14 cellular contexts compared by ENCODE assay signal in the genomic region with DNA sequence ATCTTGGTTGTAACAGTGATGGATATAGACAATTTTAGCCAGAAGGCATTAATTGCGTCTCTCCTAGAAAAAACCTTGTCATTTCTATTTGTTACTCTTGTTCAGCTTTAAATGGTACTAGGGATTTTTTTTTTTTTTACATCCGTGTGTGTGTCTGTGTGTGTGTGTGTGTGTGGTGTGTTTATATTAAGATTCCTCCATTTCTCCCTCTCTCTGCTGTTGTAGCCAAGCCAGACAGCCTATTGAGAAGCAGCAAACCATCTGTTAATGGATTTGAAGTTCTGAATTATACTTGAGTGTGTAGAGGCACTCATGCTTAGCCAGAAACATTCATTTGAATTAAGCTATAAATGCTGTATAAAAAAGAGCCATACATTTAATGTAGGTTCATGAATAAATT.
DNase-seq lines count a peak whose midpoint lies in the region; ATAC-seq and TF ChIP-seq lines count a peak whose summit lies in the region.
"Had no signal": no experiment of that assay in that cellular context is flagged by ENCODE, and none has a peak within 500 bp of the region (broad histone marks: within the 10 kb centered on the region; RNA-seq: fewer than 3 reads in every experiment).

No MANE protein-coding gene starts in this region.

- no peaks in the 10 kb centered on the region for H3K27me3 Mint-ChIP-seq in mesothelial cell of epicardium (ENCODE audit: low read depth)
- H3K27me3 Mint-ChIP-seq: activated CD8-positive, alpha-beta T cell treated with anti-CD3 and anti-CD28 coated beads for 36 hours; activated T-helper 17 cell treated with anti-CD3 and anti-CD28 coated beads, Interleukin-2, amount 50 U/mL, for 72 hours; natural killer cell treated with Interleukin-12 subunit alpha and Interleukin-12 subunit beta and Interleukin-15 and Interleukin-18, amount 100 ng/mL, for 72 hours had no signal

- TF ChIP-seq CTCF in mesothelial cell of epicardium (IDR thresholded peaks at IDR 0.05; ENCODE audit: unreplicated experiment) = no peak

- H3K9ac ChIP-seq in SK-N-MC (ENCODE audit: insufficient read length) = no peak overlapping the region

- H3K4me3 Mint-ChIP-seq in mesothelial cell of epicardium = no peak overlapping the region
- H3K4me3 Mint-ChIP-seq: activated CD8-positive, alpha-beta T cell treated with anti-CD3 and anti-CD28 coated beads for 36 hours; activated T-helper 17 cell treated with anti-CD3 and anti-CD28 coated beads, Interleukin-2, amount 50 U/mL, for 72 hours; natural killer cell treated with Interleukin-12 subunit alpha and Interleukin-12 subunit beta and Interleukin-15 and Interleukin-18, amount 100 ng/mL, for 72 hours had no signal

- peaks cover 35% of the 10 kb centered on the region for H3K36me3 ChIP-seq in SK-N-MC (ENCODE audit: insufficient read depth, low read length)
- H3K36me3 ChIP-seq: right atrium auricular region had no signal

- H3K4me1 Mint-ChIP-seq in mesothelial cell of epicardium = peaks cover 33% of the 10 kb centered on the region
- H3K4me1 Mint-ChIP-seq: activated T-helper 17 cell treated with anti-CD3 and anti-CD28 coated beads, Interleukin-2, amount 50 U/mL, for 72 hours had no signal

- peaks cover 2% of the 10 kb centered on the region for H3K36me3 Mint-ChIP-seq in mesothelial cell of epicardium

- in situ Hi-C loops in G401 (cut with HindIII; ENCODE audit: low sequenced_read_pairs) = no loop called here

- peak overlapping the region; percentile 59 for H3K27ac Mint-ChIP-seq in mesothelial cell of epicardium
- H3K27ac Mint-ChIP-seq: activated CD8-positive, alpha-beta T cell treated with anti-CD3 and anti-CD28 coated beads for 36 hours; activated T-helper 17 cell treated with anti-CD3 and anti-CD28 coated beads, Interleukin-2, amount 50 U/mL, for 72 hours had no signal

- H3K27ac ChIP-seq in SK-N-MC = peak overlapping the region; percentile 55
- H3K27ac ChIP-seq: right atrium auricular region had no signal

- peak overlapping the region; percentile 9; the same call in 1 of the 2 replicates for H3K4me3 ChIP-seq in SK-N-MC
- H3K4me3 ChIP-seq: lung, right atrium auricular region had no signal

- DNase-seq in G401 (ENCODE audit: low spot score) (peak; percentile 91), NCI-H2029 treated with DMSO at 0.1 percent for 48 hours (lab: John Stamatoyannopoulos, UW) (peak; percentile 39), SK-N-MC (ENCODE audit: low read depth, low spot score) (no peak), mesothelial cell of epicardium (ENCODE audit: low spot score in 2 of 2, unreplicated experiment in 2 of 2) (no peak)
- DNase-seq: activated CD8-positive, alpha-beta T cell treated with anti-CD3 and anti-CD28 coated beads for 36 hours; NCI-H2081; OCI-M1 had no signal

- ATAC-seq in HG02588 (IDR thresholded peaks at IDR 0.05; ENCODE audit: unreplicated experiment) (no peak), GM21526 (IDR thresholded peaks at IDR 0.05; ENCODE audit: low FRiP score, unreplicated experiment) (no peak), GM21360 (IDR thresholded peaks at IDR 0.05; ENCODE audit: unreplicated experiment) (no peak)
- ATAC-seq: activated CD8-positive, alpha-beta T cell treated with anti-CD3 and anti-CD28 coated beads for 36 hours; activated T-helper 17 cell treated with anti-CD3 and anti-CD28 coated beads, Interleukin-2, amount 50 U/mL, for 72 hours; natural killer cell treated with Interleukin-12 subunit alpha and Interleukin-12 subunit beta and Interleukin-15 and Interleukin-18, amount 100 ng/mL, for 72 hours had no signal

- no peaks in the 10 kb centered on the region for H3K9me3 ChIP-seq in SK-N-MC (ENCODE audit: low read depth, low read length)
- H3K9me3 ChIP-seq: right atrium auricular region had no signal

- H3K9me3 Mint-ChIP-seq in mesothelial cell of epicardium = no peaks in the 10 kb centered on the region
- H3K9me3 Mint-ChIP-seq: activated CD8-positive, alpha-beta T cell treated with anti-CD3 and anti-CD28 coated beads for 36 hours; activated T-helper 17 cell treated with anti-CD3 and anti-CD28 coated beads, Interleukin-2, amount 50 U/mL, for 72 hours; natural killer cell treated with Interleukin-12 subunit alpha and Interleukin-12 subunit beta and Interleukin-15 and Interleukin-18, amount 100 ng/mL, for 72 hours had no signal

Comparison
In these comparisons a context has a peak if more than half of its experiments do, and no peak if none do; other contexts are left out.
1. DNase-seq: peak in G401 (single experiment) and NCI-H2029 treated with DMSO at 0.1 percent for 48 hours (single experiment); none in SK-N-MC (single experiment) and mesothelial cell of epicardium (0 of 2).